8 cellular contexts compared by ENCODE assay signal in the genomic region with DNA sequence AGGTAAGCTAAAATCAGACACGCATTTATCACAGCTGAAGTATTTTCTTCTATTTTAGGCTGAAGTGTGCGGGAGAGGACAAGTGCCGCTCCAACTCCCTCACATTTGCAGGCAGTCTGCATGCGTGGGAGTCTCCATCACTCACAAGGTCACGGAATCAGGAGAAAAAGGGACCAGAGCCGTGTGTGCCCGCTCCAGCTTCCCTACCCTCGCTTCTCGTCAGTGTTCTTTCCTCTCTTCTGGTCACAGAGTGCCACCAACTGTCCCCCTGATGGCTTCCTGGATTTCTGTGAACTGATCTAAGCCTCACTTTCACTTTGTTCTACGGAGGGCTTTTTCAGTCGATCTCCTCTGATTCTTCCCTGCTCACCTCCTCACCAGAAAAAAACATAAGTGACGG.
DNase-seq lines count a peak whose midpoint lies in the region; ATAC-seq, FAIRE-seq and TF ChIP-seq lines count a peak whose summit lies in the region.

No MANE protein-coding gene starts in this region.

- no peaks in the 10 kb centered on the region for H3K36me3 Mint-ChIP-seq in activated T-cell treated with anti-CD3 and anti-CD28 coated beads, Interleukin-2, amount 50 U/mL, for 24 hours (ENCODE audit: low read depth)

- H3K4me1 Mint-ChIP-seq in activated T-cell treated with anti-CD3 and anti-CD28 coated beads, Interleukin-2, amount 50 U/mL, for 24 hours (ENCODE audit: low read depth) = no peaks in the 10 kb centered on the region

- H3K27ac Mint-ChIP-seq in activated T-cell treated with anti-CD3 and anti-CD28 coated beads, Interleukin-2, amount 50 U/mL, for 24 hours = no peak overlapping the region

- H3K4me1 ChIP-seq in PC-9 (replicated peaks; ENCODE audit: insufficient read depth) = no peaks in the 10 kb centered on the region

- intact Hi-C loops in PC-9 (cut with micrococcal nuclease; ENCODE audit: unreplicated experiment) = no loop called here

- no peaks in the 10 kb centered on the region for H3K9me3 ChIP-seq in PC-9 (ENCODE audit: insufficient read depth, low read depth)

- no peaks in the 10 kb centered on the region for H3K36me3 ChIP-seq in PC-9 (ENCODE audit: low read depth)

- H3K27me3 ChIP-seq in PC-9 (ENCODE audit: insufficient read depth, low read depth) = no peaks in the 10 kb centered on the region

- no peaks in the 10 kb centered on the region for H3K27me3 Mint-ChIP-seq in activated T-cell treated with anti-CD3 and anti-CD28 coated beads, Interleukin-2, amount 50 U/mL, for 24 hours

- POLR2A ChIA-PET in PC-9 (lab: Charles Lee; ENCODE audit: unreplicated experiment) = no interaction called here

- H3K9me2 ChIP-seq in PC-9 (ENCODE audit: insufficient read depth) = no peaks in the 10 kb centered on the region

- CTCF ChIA-PET in PC-9 (lab: Charles Lee) = no interaction called here

- no peaks in the 10 kb centered on the region for H3K79me2 ChIP-seq in PC-9 (ENCODE audit: low read depth)

- H3K9me3 Mint-ChIP-seq in activated T-cell treated with anti-CD3 and anti-CD28 coated beads, Interleukin-2, amount 50 U/mL, for 24 hours = peaks cover 2% of the 10 kb centered on the region

- DNase-seq in activated T-cell treated with anti-CD3 and anti-CD28 coated beads, Interleukin-2, amount 50 U/mL, for 24 hours = no peak
- DNase-seq in activated T-cell treated with anti-CD3 and anti-CD28 coated beads, Interleukin-2, amount 50 U/mL, for 1 hour = no peak
- DNase-seq in PC-9 = no peak
- DNase-seq in glomerular visceral epithelial cell (ENCODE audit: extremely low spot score) = peak; percentile 38
- DNase-seq in frontal cortex (ENCODE audit: low spot score in 2 of 2) = no peak
- DNase-seq in NCI-H146 treated with DMSO at 0.1 percent for 48 hours (lab: John Stamatoyannopoulos, UW; ENCODE audit: unreplicated experiment) = no peak

- peak; percentile 69 for ATAC-seq in HG02970 (IDR thresholded peaks at IDR 0.05; ENCODE audit: low FRiP score, unreplicated experiment)
- no peak for ATAC-seq in HG03045 (IDR thresholded peaks at IDR 0.05; ENCODE audit: unreplicated experiment)

- no peak for TF ChIP-seq CTCF in PC-9 (conservative IDR thresholded peaks at IDR 0.05)

- peak overlapping the region; percentile 67 for H3K4me2 ChIP-seq in PC-9

- H3K4me3 Mint-ChIP-seq in activated T-cell treated with anti-CD3 and anti-CD28 coated beads, Interleukin-2, amount 50 U/mL, for 24 hours = peak overlapping the region; percentile 40

- peak overlapping the region; percentile 78 for H2AFZ ChIP-seq in PC-9

- FAIRE-seq in frontal cortex (lab: Jason Lieb, UNC) = no peak

- peak overlapping the region; percentile 38; the same call in 1 of the 2 replicates for H3K4me3 ChIP-seq in PC-9

- H3F3A ChIP-seq in PC-9 (ENCODE audit: insufficient read depth, low read depth) = no peaks in the 10 kb centered on the region

- no peak overlapping the region for H3K27ac ChIP-seq in PC-9

- no TSS peak for BruUV-seq in PC-9 (replicated peaks; lab: Mats Ljungman, UMichigan)

- H4K20me1 ChIP-seq in PC-9 (ENCODE audit: insufficient read depth) = no peaks in the 10 kb centered on the region
